ENCODE assay signal across 8 cellular contexts in the genomic region with DNA sequence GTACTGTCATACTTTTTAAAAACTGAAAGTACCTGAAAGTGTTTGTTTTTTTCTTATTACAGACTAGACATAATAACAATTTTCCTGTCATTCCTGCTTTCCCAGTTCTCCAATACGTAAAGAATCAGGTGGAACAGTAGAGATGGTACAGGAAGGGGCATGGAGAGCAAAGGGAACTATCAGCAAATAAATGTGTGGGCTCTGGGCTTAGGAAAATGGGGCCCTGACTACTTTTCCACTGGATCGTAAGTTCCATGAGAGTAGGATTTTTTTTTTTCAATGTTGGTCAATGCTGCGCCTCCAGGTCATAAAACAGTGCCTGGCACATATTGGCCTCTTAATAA. TPM values are rescaled to one million over a fixed set of nuclear protein-coding genes. Genes with fewer than 3 reads are reported as not detected.
DNase-seq lines count a peak whose midpoint lies in the region; ATAC-seq and TF ChIP-seq lines count a peak whose summit lies in the region.

No MANE protein-coding gene starts in this region.

- peaks cover 14% of the 10 kb centered on the region for H3K79me2 ChIP-seq in osteoblast (ENCODE audit: insufficient read depth, low read length)

- H3K27me3 ChIP-seq in osteoblast (ENCODE audit: insufficient read depth, low read length) = no peaks in the 10 kb centered on the region

- H3K27ac ChIP-seq in coronary artery (peak overlapping the region; percentile 47 to 88), osteoblast (ENCODE audit: low read depth, low read length) (peak overlapping the region; percentile 60)

- DNase-seq in CD14-positive monocyte (ENCODE audit: low spot score) (no peak), LNCaP clone FGC (ENCODE audit: low read depth) (no peak), coronary artery (ENCODE audit: low spot score) (no peak), osteoblast (ENCODE audit: insufficient read length, low spot score, missing footprints) (no peak), NCI-H748 treated with DMSO at 0.1 percent for 48 hours (lab: John Stamatoyannopoulos, UW) (no peak), NCI-H526 (lab: John Stamatoyannopoulos, UW) (no peak), globus pallidus (ENCODE audit: low spot score) (no peak)

- H3K36me3 Mint-ChIP-seq in CD14-positive monocyte = no peaks in the 10 kb centered on the region

- no peak for ATAC-seq in GM18519 (IDR thresholded peaks at IDR 0.05; ENCODE audit: low FRiP score, unreplicated experiment)

- intact Hi-C loops in CD14-positive monocyte (cut with micrococcal nuclease) = no loop called here

- no peaks in the 10 kb centered on the region for H3K36me3 ChIP-seq in osteoblast (ENCODE audit: insufficient read depth, low read length)

- TF ChIP-seq CTCF in CD14-positive monocyte (IDR thresholded peaks at IDR 0.05) (no peak), LNCaP clone FGC (IDR thresholded peaks at IDR 0.05; ENCODE audit: control insufficient read depth, extremely low read depth, insufficient read depth) (no peak), coronary artery (IDR thresholded peaks at IDR 0.05) (no peak), osteoblast (IDR thresholded peaks at IDR 0.05; ENCODE audit: extremely low read depth, low read depth, low read length) (no peak)

- H3K9me3 Mint-ChIP-seq in CD14-positive monocyte = no peaks in the 10 kb centered on the region

- peaks cover 0 to 5% (median 0%) of the 10 kb centered on the region in 3 donors for H3K27me3 Mint-ChIP-seq in CD14-positive monocyte (ENCODE audit: low read depth in 3 of 3)

- peaks cover 34% of the 10 kb centered on the region for H3K4me1 ChIP-seq in osteoblast (ENCODE audit: insufficient read depth, low read length)

- peak overlapping the region; percentile 24 for H2AFZ ChIP-seq in osteoblast (ENCODE audit: low read length)

- H3K27ac Mint-ChIP-seq in CD14-positive monocyte = peak overlapping the region in 6 of 7 donors; percentile 46 to 98 (median 90)

- peaks cover 2% of the 10 kb centered on the region for H4K20me1 ChIP-seq in osteoblast (ENCODE audit: insufficient read depth, low read length)

- H3K4me1 Mint-ChIP-seq in CD14-positive monocyte = peaks cover 14% of the 10 kb centered on the region

- peak overlapping the region; percentile 75 for H3K4me2 ChIP-seq in osteoblast (ENCODE audit: insufficient read depth, low read length)

- H3K4me3 Mint-ChIP-seq in CD14-positive monocyte = peak overlapping the region; percentile 77 to 94

- peak overlapping the region; percentile 49 for H3K4me3 ChIP-seq in LNCaP clone FGC (ENCODE audit: low read depth, low read length)
- H3K4me3 ChIP-seq in coronary artery = peak overlapping the region; percentile 71
- H3K4me3 ChIP-seq in osteoblast (ENCODE audit: insufficient read depth, low read length) = peak overlapping the region; percentile 52

- no peaks in the 10 kb centered on the region for H3K9me3 ChIP-seq in osteoblast (ENCODE audit: low read depth, low read length)

RNA-seq across cellular contexts. Expression of gene FAS, which starts 15.2 kb away (rescaled TPM):
- 10 to 100 TPM; 27.9 to 28.9 TPM for polyA plus RNA-seq in CD14-positive monocyte
- total RNA-seq in osteoblast = 49.6 and 62.5 TPM in 2 replicates

RNA-seq across cellular contexts. Expression of gene ACTA2, which starts 22.8 kb away (rescaled TPM):
- polyA plus RNA-seq in CD14-positive monocyte = 10 to 100 TPM in 1 of 2 donors, 1 to 10 TPM in 1; 6.8 to 12.3 TPM
- 501 and 855 TPM in 2 replicates for total RNA-seq in osteoblast
